In genomic region chr10:4409281-4409680, GRCh38 we compare ENCODE assay signal across 23 cellular contexts.
"Had no signal": no experiment of that assay in that cellular context is flagged by ENCODE, and none has a peak within 500 bp of the region (broad histone marks: within the 10 kb centered on the region; RNA-seq: fewer than 3 reads in every experiment).

No MANE protein-coding gene starts in this region.

- H3K27ac ChIP-seq: KMS-11, RWPE1, SJCRH30 had no signal

- DNase-seq: Kasumi-1, MM.1S, NCI-H1092 treated with DMSO at 0.1 percent for 48 hours, NCI-H1436, NCI-H187, NCI-H2029, NCI-H2081 treated with DMSO at 0.1 percent for 48 hours, NCI-H2171, NCI-H226, NCI-H446, NCI-H510A, NCI-H524 treated with DMSO at 0.1 percent for 48 hours, NCI-H69, NCI-H774, PC-3, SHP77 treated with DMSO at 0.1 percent for 48 hours, SJCRH30 had no signal

- H3K9ac ChIP-seq: KMS-11 had no signal

- H3K36me3 ChIP-seq: SJCRH30 had no signal

- H3K9me3 ChIP-seq: SJCRH30 had no signal

- H3K27me3 ChIP-seq: SJCRH30 had no signal

- ATAC-seq: HepG2, K562, Panc1, PC-3, SK-N-SH treated with all-trans-retinoic acid at 6 μM for 48 hours had no signal

- H3K4me2 ChIP-seq: KMS-11 had no signal

- H3K4me1 ChIP-seq: SJCRH30 had no signal

- H3K4me3 ChIP-seq: K562, SJCRH30 had no signal
